8 cellular contexts compared by ENCODE assay signal in the genomic region with DNA sequence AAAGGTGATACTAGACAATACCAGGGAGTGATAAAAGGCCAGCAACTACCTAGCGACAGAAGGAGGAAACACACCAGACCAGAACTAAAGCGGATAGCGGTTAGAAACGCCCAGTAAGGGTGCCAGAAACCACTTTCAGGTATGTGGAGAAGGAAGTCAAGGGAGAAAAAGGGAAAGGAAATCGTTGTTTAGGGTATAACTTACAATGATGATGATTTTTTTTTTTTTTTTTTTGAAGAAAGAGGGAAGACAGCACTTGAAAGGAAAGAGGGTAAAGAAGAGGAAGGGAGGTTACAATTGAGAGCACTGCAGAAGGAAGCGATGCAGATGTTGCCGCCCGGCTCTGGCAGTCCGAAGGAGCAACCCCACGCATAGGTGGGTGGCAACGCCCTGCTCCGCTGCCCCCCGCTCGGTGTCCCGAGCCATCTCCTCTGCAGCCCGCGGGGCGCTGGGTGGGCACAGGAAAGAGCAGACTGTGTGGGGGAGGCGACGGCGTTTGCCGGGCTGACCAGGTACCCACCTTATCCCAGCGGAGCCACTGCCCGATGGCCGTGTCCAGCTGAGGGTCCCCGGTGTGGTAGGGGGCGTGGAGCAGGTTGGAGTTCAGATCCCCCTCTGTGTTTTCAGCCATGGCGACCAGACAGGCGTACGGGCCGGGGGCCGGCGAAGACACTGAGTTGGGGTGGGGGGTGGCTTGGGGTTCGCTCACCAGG. TPM values are rescaled to one million over a fixed set of nuclear protein-coding genes. Genes with fewer than 3 reads are reported as not detected.
DNase-seq lines count a peak whose midpoint lies in the region; ATAC-seq and TF ChIP-seq lines count a peak whose summit lies in the region.

No MANE protein-coding gene starts in this region.

- no peaks in the 10 kb centered on the region for H3K27me3 ChIP-seq in GM06990 (replicated peaks; ENCODE audit: control insufficient read depth, insufficient read depth, low read length)
- H3K27me3 ChIP-seq in naive thymus-derived CD4-positive, alpha-beta T cell (ENCODE audit: control insufficient read depth in 2 of 2, insufficient read depth in 2 of 2, low read length in 2 of 2) = no peaks in the 10 kb centered on the region
- no peaks in the 10 kb centered on the region for H3K27me3 ChIP-seq in upper lobe of left lung

- H3K36me3 Mint-ChIP-seq in naive thymus-derived CD4-positive, alpha-beta T cell = no peaks in the 10 kb centered on the region

- H3K4me1 ChIP-seq in naive thymus-derived CD4-positive, alpha-beta T cell (ENCODE audit: control insufficient read depth in 2 of 2, insufficient read depth in 2 of 2, low read length in 2 of 2) = peaks cover 0 to 10% of the 10 kb centered on the region in 2 donors
- peaks cover 5 to 12% (median 6%) of the 10 kb centered on the region in 4 donors for H3K4me1 ChIP-seq in upper lobe of left lung

- CTCF ChIA-PET in naive thymus-derived CD4-positive, alpha-beta T cell (lab: Charles Lee) = interaction anchor here (1.3 to 2.3 kb wide), 2 partner anchors 9 to 52 kb away, joined by 5 read pairs; no protein-coding TSS in a partner anchor

- TF ChIP-seq POLR2A in upper lobe of left lung (IDR thresholded peaks at IDR 0.05) = no peak

- no peak for TF ChIP-seq EP300 in upper lobe of left lung (IDR thresholded peaks at IDR 0.05)

- intact Hi-C loops in naive thymus-derived CD4-positive, alpha-beta T cell (cut with micrococcal nuclease) = loop anchor here (1.0 to 10.0 kb wide), 16 partner anchors 9 to 1985 kb away; a partner anchor contains a TSS

- peak overlapping the region; percentile 86 to 99 (median 98) for H3K4me3 Mint-ChIP-seq in naive thymus-derived CD4-positive, alpha-beta T cell

- TF ChIP-seq CTCF in GM06990 (IDR thresholded peaks at IDR 0.05; ENCODE audit: insufficient read depth, low read length, poor library complexity, severe bottlenecking) = no peak
- TF ChIP-seq CTCF in upper lobe of left lung (IDR thresholded peaks at IDR 0.05) = peak in 3 of 6 experiments; percentile 17 to 35 (median 22)

- POLR2A ChIA-PET in naive thymus-derived CD4-positive, alpha-beta T cell (lab: Charles Lee) = interaction anchor here (0.6 to 2.3 kb wide), 4 partner anchors 10 to 96 kb away, joined by 3 to 20 read pairs (median 3); a partner anchor contains a TSS

- peaks cover 19 to 43% (median 31%) of the 10 kb centered on the region in 7 donors for H3K4me1 Mint-ChIP-seq in naive thymus-derived CD4-positive, alpha-beta T cell

- peak overlapping the region; percentile 73 to 99 (median 88) for H3K27ac Mint-ChIP-seq in naive thymus-derived CD4-positive, alpha-beta T cell

- H3K4me3 ChIP-seq in GM06990 (replicated peaks; ENCODE audit: low read depth, low read length) (peak overlapping the region; percentile 73), upper lobe of left lung (peak overlapping the region; percentile 93 to 98 (median 96))
- peak overlapping the region; percentile 64 for H3K4me3 ChIP-seq in naive thymus-derived CD4-positive, alpha-beta T cell (ENCODE audit: low read length)

- DNase-seq in GM06990 (ENCODE audit: extremely low read depth, insufficient read length) (peak; percentile 42), NCI-H748 treated with DMSO at 0.1 percent for 48 hours (lab: John Stamatoyannopoulos, UW) (peak; percentile 71), upper lobe of left lung (peak; percentile 56 to 87), NCI-H1048 (lab: John Stamatoyannopoulos, UW) (no peak)
- peak; percentile 27 for DNase-seq in activated CD4-positive, alpha-beta T cell treated with anti-CD3 and anti-CD28 coated beads, Interleukin-2, amount 50 U/mL, for 1 hour
- DNase-seq in naive thymus-derived CD4-positive, alpha-beta T cell = peak; percentile 27 to 69 (median 62)

- H3K27me3 Mint-ChIP-seq in naive thymus-derived CD4-positive, alpha-beta T cell = no peaks in the 10 kb centered on the region

- no peaks in the 10 kb centered on the region for H3K36me3 ChIP-seq in GM06990 (ENCODE audit: control insufficient read depth, insufficient read depth, low read length)
- H3K36me3 ChIP-seq in naive thymus-derived CD4-positive, alpha-beta T cell (ENCODE audit: control insufficient read depth in 2 of 3, insufficient read depth in 3 of 3, low read length in 3 of 3) = peaks cover 0 to 5% (median 0%) of the 10 kb centered on the region in 3 experiments
- H3K36me3 ChIP-seq in upper lobe of left lung = no peaks in the 10 kb centered on the region

- ATAC-seq in HG03135 (IDR thresholded peaks at IDR 0.05; ENCODE audit: unreplicated experiment) (peak; percentile 14), esophagus mucosa (peak; percentile 62), upper lobe of left lung (ENCODE audit: low FRiP score in 2 of 2) (peak; percentile 44 to 56)
- ATAC-seq in naive thymus-derived CD4-positive, alpha-beta T cell = peak; percentile 33

- no peaks in the 10 kb centered on the region for H3K9me3 Mint-ChIP-seq in naive thymus-derived CD4-positive, alpha-beta T cell

- peak overlapping the region; percentile 75 for H3K27ac ChIP-seq in naive thymus-derived CD4-positive, alpha-beta T cell (ENCODE audit: low read depth, low read length)
- peak overlapping the region; percentile 85 to 92 (median 88) for H3K27ac ChIP-seq in upper lobe of left lung

- 0 to 2% methylated on average over 26 of the region's 34 CpGs for WGBS in upper lobe of left lung, 2 donors

- H3K9me3 ChIP-seq in naive thymus-derived CD4-positive, alpha-beta T cell (ENCODE audit: control insufficient read depth in 2 of 3, low read length in 3 of 3) = no peaks in the 10 kb centered on the region
- no peaks in the 10 kb centered on the region for H3K9me3 ChIP-seq in upper lobe of left lung

RNA-seq across cellular contexts. Expression of a gene that starts 0.5 kb away (rescaled TPM):
- total RNA-seq in esophagus mucosa (1.1 TPM), upper lobe of left lung (1 to 10 TPM; 1.0 to 8.8 (median 5.8) TPM)
- 10 to 100 TPM in 2 of 5 experiments, 1 to 10 TPM in 3; 6.5 to 17.7 (median 9.9) TPM for total RNA-seq in naive thymus-derived CD4-positive, alpha-beta T cell
- polyA plus RNA-seq in naive thymus-derived CD4-positive, alpha-beta T cell = 1 to 10 TPM; 4.2 to 5.9 TPM
